10 cellular contexts compared by ENCODE assay signal in genomic region chr11:1838426-1839131, GRCh38. TPM values are rescaled to one million over a fixed set of nuclear protein-coding genes. Genes with fewer than 3 reads are reported as not detected.
DNase-seq lines count a peak whose midpoint lies in the region; ATAC-seq, FAIRE-seq and TF ChIP-seq lines count a peak whose summit lies in the region.
"Had no signal": no experiment of that assay in that cellular context is flagged by ENCODE, and none has a peak within 500 bp of the region (broad histone marks: within the 10 kb centered on the region; RNA-seq: fewer than 3 reads in every experiment).

Gene TNNI2 (plus strand): TSS chr11:1838981. CDS start chr11:1839697, 716 bp downstream.

- H3K9me3 Mint-ChIP-seq in astrocyte (ENCODE audit: unreplicated experiment) = no peaks in the 10 kb centered on the region
- H3K9me3 Mint-ChIP-seq in stimulated activated memory B cell treated with anti-CD40 and anti-IgM and Interleukin-4, amounts not matched to agents 10 μg/mL and 1 μg/mL and 100 μg/mL, for 72 hours = no peaks in the 10 kb centered on the region
- H3K9me3 Mint-ChIP-seq: CD8-positive, alpha-beta memory T cell had no signal

- no peak for DNase-seq in astrocyte (ENCODE audit: low read depth)
- no peak for DNase-seq in lung (ENCODE audit: low spot score)
- no peak for DNase-seq in central memory CD4-positive, alpha-beta T cell
- DNase-seq in NCI-H2081 treated with DMSO at 0.1 percent for 48 hours (lab: John Stamatoyannopoulos, UW) = no peak
- no peak for DNase-seq in NCI-H2107 treated with DMSO at 0.1 percent for 48 hours (lab: John Stamatoyannopoulos, UW; ENCODE audit: unreplicated experiment)
- DNase-seq: SHP77 treated with DMSO at 0.1 percent for 48 hours had no signal

- H3K4me1 Mint-ChIP-seq in astrocyte (ENCODE audit: low read depth, unreplicated experiment) = no peaks in the 10 kb centered on the region
- peaks cover 40% of the 10 kb centered on the region for H3K4me1 Mint-ChIP-seq in stimulated activated memory B cell treated with anti-CD40 and anti-IgM and Interleukin-4, amounts not matched to agents 10 μg/mL and 1 μg/mL and 100 μg/mL, for 72 hours

- H3K9me2 ChIP-seq in Loucy (replicated peaks; ENCODE audit: low read depth, low read length) = no peaks in the 10 kb centered on the region

- no peak within 1 kb of the TSS for H3K4me3 Mint-ChIP-seq in astrocyte (ENCODE audit: unreplicated experiment)
- H3K4me3 Mint-ChIP-seq in stimulated activated memory B cell treated with anti-CD40 and anti-IgM and Interleukin-4, amounts not matched to agents 10 μg/mL and 1 μg/mL and 100 μg/mL, for 72 hours = peak within 1 kb of the TSS; percentile 66

- H2AFZ ChIP-seq in Loucy (ENCODE audit: low read length) (peak within 1 kb of the TSS; percentile 64; the same call in 1 of the 2 replicates), astrocyte (ENCODE audit: low read depth, low read length) (peak within 1 kb of the TSS; percentile 52)

- no peaks in the 10 kb centered on the region for H3K27me3 ChIP-seq in Loucy (ENCODE audit: insufficient read depth, low read length, poor library complexity, severe bottlenecking)
- no peaks in the 10 kb centered on the region for H3K27me3 ChIP-seq in astrocyte (ENCODE audit: insufficient read depth, low read length)
- no peaks in the 10 kb centered on the region for H3K27me3 ChIP-seq in lung (ENCODE audit: control insufficient read depth, insufficient read depth)

- H3K27ac ChIP-seq in astrocyte (ENCODE audit: low read depth, low read length) (no peak within 1 kb of the TSS), lung (ENCODE audit: low read depth in 1 of 2, low read length in 1 of 2) (peak within 1 kb of the TSS in 1 of 2 donors; percentile 14)

- no peaks in the 10 kb centered on the region for H3K36me3 Mint-ChIP-seq in astrocyte (ENCODE audit: low read depth, unreplicated experiment)
- no peaks in the 10 kb centered on the region for H3K36me3 Mint-ChIP-seq in stimulated activated memory B cell treated with anti-CD40 and anti-IgM and Interleukin-4, amounts not matched to agents 10 μg/mL and 1 μg/mL and 100 μg/mL, for 72 hours
- H3K36me3 Mint-ChIP-seq: CD8-positive, alpha-beta memory T cell had no signal

- TF ChIP-seq CTCF in Loucy (conservative IDR thresholded peaks at IDR 0.05; ENCODE audit: low read length) (no peak), astrocyte (IDR thresholded peaks at IDR 0.05; ENCODE audit: insufficient read depth, low read depth, low read length) (no peak), lung (IDR thresholded peaks at IDR 0.05; ENCODE audit: control extremely low read depth, extremely low read depth) (no peak)

- no peaks in the 10 kb centered on the region for H3K9me3 ChIP-seq in Loucy (ENCODE audit: insufficient read depth, low read depth, low read length)
- no peaks in the 10 kb centered on the region for H3K9me3 ChIP-seq in astrocyte (ENCODE audit: insufficient read depth, low read depth, low read length)
- H3K9me3 ChIP-seq in lung (ENCODE audit: control insufficient read depth in 2 of 2, insufficient read depth in 1 of 2, low read length in 1 of 2) = no peaks in the 10 kb centered on the region
- H3K9me3 ChIP-seq: gastroesophageal sphincter had no signal

- H4K20me1 ChIP-seq in Loucy (ENCODE audit: insufficient read depth, low read length, poor library complexity, severe bottlenecking) = no peaks in the 10 kb centered on the region
- H4K20me1 ChIP-seq in astrocyte (ENCODE audit: insufficient read depth, low read length) = no peaks in the 10 kb centered on the region

- no peaks in the 10 kb centered on the region for H3F3A ChIP-seq in Loucy (ENCODE audit: low read depth)

- H3K36me3 ChIP-seq in Loucy (ENCODE audit: insufficient read depth, low read length) (no peaks in the 10 kb centered on the region), astrocyte (ENCODE audit: insufficient read depth, low read length) (no peaks in the 10 kb centered on the region), lung (ENCODE audit: control insufficient read depth in 2 of 2, insufficient read depth in 2 of 2, low read length in 2 of 2) (no peaks in the 10 kb centered on the region)
- H3K36me3 ChIP-seq: gastroesophageal sphincter had no signal

- no peak for ATAC-seq in lung (ENCODE audit: insufficient read depth, low FRiP score)
- no peak for ATAC-seq in stimulated activated memory B cell treated with anti-CD40 and anti-IgM and Interleukin-4, amounts not matched to agents 10 μg/mL and 1 μg/mL and 100 μg/mL, for 72 hours

- no peak for FAIRE-seq in astrocyte (lab: Jason Lieb, UNC)

- no peak within 1 kb of the TSS for H3K27ac Mint-ChIP-seq in astrocyte (ENCODE audit: unreplicated experiment)
- peak within 1 kb of the TSS; percentile 86 for H3K27ac Mint-ChIP-seq in stimulated activated memory B cell treated with anti-CD40 and anti-IgM and Interleukin-4, amounts not matched to agents 10 μg/mL and 1 μg/mL and 100 μg/mL, for 72 hours

- H3K79me2 ChIP-seq in Loucy (ENCODE audit: insufficient read depth, low read length) = no peaks in the 10 kb centered on the region
- H3K79me2 ChIP-seq in astrocyte (ENCODE audit: insufficient read depth, low read length) = no peaks in the 10 kb centered on the region

- WGBS in lung, 2 donors = 89 to 95% methylated on average over 32 of the region's 32 CpGs

- peak within 1 kb of the TSS; percentile 54 for H3K4me2 ChIP-seq in Loucy (ENCODE audit: low read depth, low read length, poor library complexity, severe bottlenecking)
- H3K4me2 ChIP-seq in astrocyte (ENCODE audit: low read length) = no peak within 1 kb of the TSS

- H3K4me1 ChIP-seq in Loucy (ENCODE audit: insufficient read depth, low read length, poor library complexity, severe bottlenecking) (peaks cover 17% of the 10 kb centered on the region), astrocyte (ENCODE audit: insufficient read depth, low read length) (no peaks in the 10 kb centered on the region), lung (ENCODE audit: control insufficient read depth in 2 of 2, insufficient read depth in 2 of 2, low read length in 2 of 2) (no peaks in the 10 kb centered on the region)

- peak within 1 kb of the TSS; percentile 31 for H3K4me3 ChIP-seq in Loucy (ENCODE audit: low read length, poor library complexity, severe bottlenecking)
- no peak within 1 kb of the TSS for H3K4me3 ChIP-seq in astrocyte (ENCODE audit: insufficient read depth, low read depth, low read length)
- H3K4me3 ChIP-seq in lung = no peak within 1 kb of the TSS

- peaks cover 10% of the 10 kb centered on the region for H3K27me3 Mint-ChIP-seq in astrocyte (ENCODE audit: low read depth, unreplicated experiment)
- peaks cover 12% of the 10 kb centered on the region for H3K27me3 Mint-ChIP-seq in stimulated activated memory B cell treated with anti-CD40 and anti-IgM and Interleukin-4, amounts not matched to agents 10 μg/mL and 1 μg/mL and 100 μg/mL, for 72 hours

- H3K9ac ChIP-seq in Loucy (ENCODE audit: low read depth, low read length, poor library complexity, severe bottlenecking) = peak within 1 kb of the TSS; percentile 59
- H3K9ac ChIP-seq in astrocyte (ENCODE audit: low read length) = no peak within 1 kb of the TSS

RNA-seq across cellular contexts. Expression of gene TNNI2, which starts in this region (rescaled TPM):
- total RNA-seq in astrocyte (not detected in 2 replicates), lung (10 to 100 TPM in 1 of 2 donors, 1 to 10 TPM in 1; 3.1 to 14.3 TPM)
- polyA plus RNA-seq in lung = 10 to 100 TPM; 10.1 to 35.8 TPM
- polyA plus RNA-seq: CD8-positive, alpha-beta memory T cell had no signal
